In the genomic region with DNA sequence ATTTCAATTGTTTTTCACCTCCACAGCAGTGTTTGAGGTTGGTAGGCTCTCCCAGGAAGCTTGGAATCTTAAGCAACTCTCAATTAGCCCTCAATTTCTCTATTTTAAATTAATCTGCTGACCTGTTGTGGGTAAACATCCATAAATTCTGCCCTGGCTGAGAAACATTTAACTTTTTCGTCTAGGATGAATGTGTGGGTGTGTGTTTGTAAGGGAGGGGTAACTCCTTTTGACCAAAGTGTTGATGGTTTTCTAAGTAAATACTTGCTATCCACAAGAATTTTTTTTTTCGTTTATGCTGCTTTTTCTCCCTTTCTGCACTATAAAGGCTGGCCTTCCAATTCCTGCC, we compare ENCODE assay signal across 8 cellular contexts. TPM values are rescaled to one million over a fixed set of nuclear protein-coding genes. Genes with fewer than 3 reads are reported as not detected.
DNase-seq lines count a peak whose midpoint lies in the region; ATAC-seq, FAIRE-seq and TF ChIP-seq lines count a peak whose summit lies in the region.

No MANE protein-coding gene starts in this region.

- no peaks in the 10 kb centered on the region for H3K27me3 Mint-ChIP-seq in activated T-cell treated with anti-CD3 and anti-CD28 coated beads, Interleukin-2, amount 50 U/mL, for 24 hours

- H3K36me3 Mint-ChIP-seq in activated T-cell treated with anti-CD3 and anti-CD28 coated beads, Interleukin-2, amount 50 U/mL, for 24 hours (ENCODE audit: low read depth) = peaks cover 40% of the 10 kb centered on the region

- H3K27me3 ChIP-seq in right lobe of liver (no peaks in the 10 kb centered on the region), tibial nerve (no peaks in the 10 kb centered on the region)

- H3K27ac Mint-ChIP-seq in activated T-cell treated with anti-CD3 and anti-CD28 coated beads, Interleukin-2, amount 50 U/mL, for 24 hours = peak overlapping the region; percentile 95

- intact Hi-C loops in right lobe of liver (cut with DNase I) = loop anchor here in 1 of 2 donors (10.0 kb wide), 1 partner anchor 80 kb away; a partner anchor contains a TSS

- peaks cover 0 to 18% (median 9%) of the 10 kb centered on the region in 4 donors for H3K4me1 ChIP-seq in right lobe of liver
- peaks cover 0 to 53% (median 30%) of the 10 kb centered on the region in 4 donors for H3K4me1 ChIP-seq in tibial nerve

- H3K9me3 ChIP-seq in right lobe of liver (no peaks in the 10 kb centered on the region), tibial nerve (no peaks in the 10 kb centered on the region)

- no peak for ATAC-seq in right lobe of liver
- no peak for ATAC-seq in HG03139 (IDR thresholded peaks at IDR 0.05; ENCODE audit: unreplicated experiment)

- H3K36me3 ChIP-seq in right lobe of liver (no peaks in the 10 kb centered on the region), tibial nerve (peaks cover 0 to 29% (median 0%) of the 10 kb centered on the region in 3 donors)

- TF ChIP-seq EP300 in tibial nerve (IDR thresholded peaks at IDR 0.05) = no peak

- peak overlapping the region; percentile 93 for H3K4me3 Mint-ChIP-seq in activated T-cell treated with anti-CD3 and anti-CD28 coated beads, Interleukin-2, amount 50 U/mL, for 24 hours

- FAIRE-seq in urothelium cell line (lab: Jason Lieb, UNC) = no peak

- TF ChIP-seq POLR2A in right lobe of liver (IDR thresholded peaks at IDR 0.05) = no peak
- TF ChIP-seq POLR2A in tibial nerve (IDR thresholded peaks at IDR 0.05) = no peak

- DNase-seq in activated T-cell treated with anti-CD3 and anti-CD28 coated beads, Interleukin-2, amount 50 U/mL, for 24 hours = no peak
- DNase-seq in activated T-cell treated with anti-CD3 and anti-CD28 coated beads, Interleukin-2, amount 50 U/mL, for 48 hours = no peak
- no peak for DNase-seq in astrocyte of the cerebellum (ENCODE audit: low read depth)
- no peak for DNase-seq in right lobe of liver
- no peak for DNase-seq in tibial nerve (ENCODE audit: low spot score in 2 of 2)
- DNase-seq in urothelium cell line (ENCODE audit: low spot score) = no peak
- DNase-seq in AML-193 (lab: John Stamatoyannopoulos, UW) = no peak

- WGBS in right lobe of liver (ENCODE audit: insufficient coverage, low coverage, low lambda C conversion rate, missing lambda C conversion rate) = 3% methylated on average over 2 of the region's 2 CpGs
- WGBS in tibial nerve, 2 donors = 0% methylated on average over 2 of the region's 2 CpGs

- H3K4me3 ChIP-seq in astrocyte of the cerebellum (ENCODE audit: low read depth, low read length) = peak overlapping the region; percentile 74
- H3K4me3 ChIP-seq in right lobe of liver = peak overlapping the region; percentile 73 to 91 (median 85)
- peak overlapping the region; percentile 69 to 93 (median 86) for H3K4me3 ChIP-seq in tibial nerve

- in situ Hi-C loops in astrocyte of the cerebellum (cut with HindIII; ENCODE audit: low sequenced_read_pairs) = no loop called here

- H3K27ac ChIP-seq in right lobe of liver (peak overlapping the region; percentile 77 to 90 (median 83)), tibial nerve (peak overlapping the region; percentile 89 to 97 (median 94))

- H3K4me1 Mint-ChIP-seq in activated T-cell treated with anti-CD3 and anti-CD28 coated beads, Interleukin-2, amount 50 U/mL, for 24 hours (ENCODE audit: low read depth) = peaks cover 47% of the 10 kb centered on the region

- TF ChIP-seq CTCF in astrocyte of the cerebellum (IDR thresholded peaks at IDR 0.05; ENCODE audit: low read depth, low read length, missing control alignments) (no peak), right lobe of liver (IDR thresholded peaks at IDR 0.05) (no peak), tibial nerve (IDR thresholded peaks at IDR 0.05) (no peak)

- H3K9me3 Mint-ChIP-seq in activated T-cell treated with anti-CD3 and anti-CD28 coated beads, Interleukin-2, amount 50 U/mL, for 24 hours = no peaks in the 10 kb centered on the region

RNA-seq across cellular contexts. Expression of a gene that starts 1.0 kb away (rescaled TPM):
- total RNA-seq in right lobe of liver (10 to 100 TPM; 10.9 to 13.6 (median 13.5) TPM), tibial nerve (10 to 100 TPM; 47.1 to 75.6 (median 68.0) TPM)
